Comparison of ENCODE assay signal across 21 cellular contexts in the genomic region with DNA sequence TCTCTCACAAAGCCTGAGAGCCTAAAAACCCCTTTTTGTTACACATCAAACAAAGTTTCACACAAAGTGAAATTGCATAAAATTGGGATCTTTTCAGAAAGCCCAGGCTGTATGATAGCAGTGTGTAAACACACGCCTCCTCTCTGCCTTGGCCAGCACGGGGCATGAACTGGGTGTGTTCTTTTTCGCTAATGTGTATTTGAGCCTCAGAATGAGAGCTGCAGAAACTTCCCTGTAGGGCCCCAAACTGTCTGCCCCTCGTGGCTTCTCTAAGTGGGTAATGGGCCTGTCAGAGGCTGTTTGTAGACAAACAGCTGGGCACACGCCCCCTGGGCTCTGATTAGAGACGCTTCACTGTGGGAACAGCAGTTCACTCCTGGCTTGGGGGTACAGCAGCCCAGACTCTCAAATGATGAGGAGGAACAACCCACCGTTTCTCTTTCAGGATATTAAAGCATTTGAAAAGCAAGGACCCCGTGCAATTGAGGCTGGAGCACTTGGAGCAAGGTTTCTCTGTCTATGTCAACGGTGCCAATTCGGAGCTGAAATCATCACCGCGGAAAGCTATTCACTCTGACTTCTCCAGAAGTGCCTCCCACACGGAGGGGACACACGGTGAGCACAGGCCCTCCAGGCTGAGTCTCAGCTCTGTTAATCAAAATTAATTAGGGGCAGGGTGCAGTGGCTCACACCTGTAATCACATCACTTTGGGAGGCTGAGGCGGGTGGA.
DNase-seq lines count a peak whose midpoint lies in the region; ATAC-seq and TF ChIP-seq lines count a peak whose summit lies in the region.
"Had no signal": no experiment of that assay in that cellular context is flagged by ENCODE, and none has a peak within 500 bp of the region (broad histone marks: within the 10 kb centered on the region; RNA-seq: fewer than 3 reads in every experiment).

No MANE protein-coding gene starts in this region.

- H3K27me3 ChIP-seq in DND-41 (ENCODE audit: insufficient read depth, low read length, poor library complexity), result no peaks in the 10 kb centered on the region
- no peaks in the 10 kb centered on the region for H3K27me3 ChIP-seq in endodermal cell (ENCODE audit: control insufficient read depth, insufficient read depth, low read length, poor library complexity, severe bottlenecking)
- no peaks in the 10 kb centered on the region for H3K27me3 ChIP-seq in mucosa of stomach (ENCODE audit: control insufficient read depth, insufficient read depth, low read length)
- no peaks in the 10 kb centered on the region for H3K27me3 ChIP-seq in GM23248 (replicated peaks; ENCODE audit: insufficient read depth)
- H3K27me3 ChIP-seq: SJSA1, spleen, tibial artery had no signal

- peak; percentile 56; the same call in 2 of the 3 replicates for ATAC-seq in DND-41 (ENCODE audit: insufficient read depth, low read depth)
- ATAC-seq in GM19463 (IDR thresholded peaks at IDR 0.05; ENCODE audit: unreplicated experiment), result no peak

- no peaks in the 10 kb centered on the region for H3K9me3 ChIP-seq in DND-41 (ENCODE audit: insufficient read depth, low read length, severe bottlenecking)
- no peaks in the 10 kb centered on the region for H3K9me3 ChIP-seq in endodermal cell (ENCODE audit: control insufficient read depth, low read length)
- H3K9me3 ChIP-seq in mucosa of stomach (ENCODE audit: control insufficient read depth, low read length), result no peaks in the 10 kb centered on the region
- H3K9me3 ChIP-seq in GM23248 (ENCODE audit: low read depth), result no peaks in the 10 kb centered on the region
- H3K9me3 ChIP-seq in OCI-LY7 (ENCODE audit: low read length), result no peaks in the 10 kb centered on the region
- H3K9me3 ChIP-seq: left ventricle myocardium inferior, SJSA1, spleen, tibial artery had no signal

- H3K27ac Mint-ChIP-seq in endodermal cell, result peak overlapping the region; percentile 13
- H3K27ac Mint-ChIP-seq: activated CD4-positive, alpha-beta T cell treated with anti-CD3 and anti-CD28 coated beads, Interleukin-2, amount 10 ng/mL, durations not matched to agents 24 days and 14 days had no signal

- H3K4me1 ChIP-seq in DND-41 (ENCODE audit: insufficient read depth, low read length) (peaks cover 22% of the 10 kb centered on the region), endodermal cell (ENCODE audit: control insufficient read depth, insufficient read depth, low read length) (peaks cover 9% of the 10 kb centered on the region), mucosa of stomach (ENCODE audit: control insufficient read depth, insufficient read depth, low read length) (peaks cover 41% of the 10 kb centered on the region), GM23248 (ENCODE audit: insufficient read depth) (0 out of 2 replicates have a peak, but pooled peaks cover 3% of the 10 kb centered on the region), OCI-LY7 (ENCODE audit: insufficient read depth, low read length, poor library complexity, severe bottlenecking) (no peaks in the 10 kb centered on the region)
- H3K4me1 ChIP-seq: parathyroid adenoma, spleen had no signal

- no peaks in the 10 kb centered on the region for H3K36me3 ChIP-seq in DND-41 (ENCODE audit: insufficient read depth, low read length)
- peaks cover 26% of the 10 kb centered on the region for H3K36me3 ChIP-seq in endodermal cell (ENCODE audit: control insufficient read depth, insufficient read depth, low read length)
- H3K36me3 ChIP-seq in mucosa of stomach (ENCODE audit: control insufficient read depth, insufficient read depth, low read length), result no peaks in the 10 kb centered on the region
- no peaks in the 10 kb centered on the region for H3K36me3 ChIP-seq in GM23248 (ENCODE audit: low read depth)
- H3K36me3 ChIP-seq in OCI-LY7 (ENCODE audit: insufficient read depth, low read length), result no peaks in the 10 kb centered on the region
- H3K36me3 ChIP-seq: SJSA1 had no signal

- no peaks in the 10 kb centered on the region for H3K27me3 Mint-ChIP-seq in endodermal cell (ENCODE audit: insufficient read depth)
- H3K27me3 Mint-ChIP-seq: activated CD4-positive, alpha-beta T cell treated with anti-CD3 and anti-CD28 coated beads, Interleukin-2, amount 10 ng/mL, durations not matched to agents 24 days and 14 days had no signal

- H3K4me2 ChIP-seq in DND-41 (ENCODE audit: insufficient read depth, low read length) (no peak overlapping the region), GM23248 (ENCODE audit: unreplicated experiment) (no peak overlapping the region), OCI-LY7 (ENCODE audit: low read length) (no peak overlapping the region)

- no peak overlapping the region for H3K9ac ChIP-seq in DND-41 (ENCODE audit: low read depth, low read length)
- H3K9ac ChIP-seq in endodermal cell (ENCODE audit: extremely low read depth, low read length, poor library complexity, severe bottlenecking), result no peak overlapping the region
- H3K9ac ChIP-seq in mucosa of stomach (ENCODE audit: low read length), result peak overlapping the region; percentile 56
- no peak overlapping the region for H3K9ac ChIP-seq in GM23248
- H3K9ac ChIP-seq: parathyroid adenoma had no signal

- intact Hi-C loops in OCI-LY7 (cut with micrococcal nuclease; ENCODE audit: unreplicated experiment), result loop anchor here (10.0 kb wide), 1 partner anchor 64 kb away; no protein-coding TSS in a partner anchor

- POLR2A ChIA-PET in HEK293T (lab: Yijun Ruan, JAX) (interaction anchor here (0.6 kb wide), 1 partner anchor 432 kb away, joined by 3 read pairs; no protein-coding TSS in a partner anchor), OCI-LY7 (lab: Charles Lee) (interaction anchor here (0.6 kb wide), 2 partner anchors 34 to 318 kb away, joined by 4 read pairs; no protein-coding TSS in a partner anchor)

- no TSS peak for BruUV-seq in OCI-LY7 (replicated peaks; lab: Mats Ljungman, UMichigan)

- H3F3A ChIP-seq in GM23248 (ENCODE audit: insufficient read depth), result no peaks in the 10 kb centered on the region

- in situ Hi-C loops in GM23248 (cut with MboI), result loop anchor here (25.0 kb wide), 1 partner anchor 434 kb away; the partner anchor contains the start of gene GSG1L

- CTCF ChIA-PET in HEK293T (lab: Yijun Ruan, JAX), result interaction anchor here (1.6 kb wide), 1 partner anchor 12 kb away, joined by 9 read pairs; no protein-coding TSS in a partner anchor
- CTCF ChIA-PET in OCI-LY7 (lab: Charles Lee; ENCODE audit: unreplicated experiment), result no interaction called here

- H3K79me2 ChIP-seq in DND-41 (ENCODE audit: insufficient read depth, low read length) (no peaks in the 10 kb centered on the region), GM23248 (ENCODE audit: insufficient read depth) (no peaks in the 10 kb centered on the region), OCI-LY7 (ENCODE audit: insufficient read depth, low read depth, low read length) (no peaks in the 10 kb centered on the region)
- H3K79me2 ChIP-seq: parathyroid adenoma had no signal

- WGBS in endodermal cell (ENCODE audit: insufficient coverage in 1 of 2, insufficient read length in 1 of 2), 2 experiments, result 81 to 88% methylated on average over 13 to 15 of the region's 15 CpGs
- WGBS in GM23248 (ENCODE audit: low coverage in 1 of 2, low lambda C conversion rate in 2 of 2, missing lambda C conversion rate in 2 of 2), 2 experiments, result 86 to 88% methylated on average over 15 of the region's 15 CpGs

- peaks cover 29% of the 10 kb centered on the region for H3K36me3 Mint-ChIP-seq in endodermal cell (ENCODE audit: low read depth)

- peaks cover 17% of the 10 kb centered on the region for H3K4me1 Mint-ChIP-seq in endodermal cell
- H3K4me1 Mint-ChIP-seq: activated CD4-positive, alpha-beta T cell treated with anti-CD3 and anti-CD28 coated beads, Interleukin-2, amount 10 ng/mL, durations not matched to agents 24 days and 14 days had no signal

- H4K20me1 ChIP-seq in DND-41 (ENCODE audit: insufficient read depth, low read length) (no peaks in the 10 kb centered on the region), GM23248 (ENCODE audit: insufficient read depth) (no peaks in the 10 kb centered on the region), OCI-LY7 (ENCODE audit: insufficient read depth, low read length) (no peaks in the 10 kb centered on the region)

- H2AFZ ChIP-seq in DND-41 (ENCODE audit: low read depth, low read length) (no peak overlapping the region), GM23248 (no peak overlapping the region), OCI-LY7 (ENCODE audit: low read length) (no peak overlapping the region)
- H2AFZ ChIP-seq: parathyroid adenoma had no signal

- DNase-seq in DND-41 (peak; percentile 17), NCI-H2081 (lab: John Stamatoyannopoulos, UW) (peak; percentile 45 to 57), endodermal cell (peak; percentile 55), GM23248 (no peak), HEK293T (ENCODE audit: extremely low spot score) (no peak), OCI-LY7 (ENCODE audit: low spot score) (no peak)
- DNase-seq: activated CD4-positive, alpha-beta T cell treated with anti-CD3 and anti-CD28 coated beads, Interleukin-2, amount 10 ng/mL, durations not matched to agents 24 days and 14 days; activated CD8-positive, alpha-beta memory T cell treated with anti-CD3 and anti-CD28 coated beads, Interleukin-2, amount 50 U/mL, for 48 hours; activated gamma-delta T cell treated with Interleukin-2 at 50 U/mL for 16 hours; AML-193; amniotic stem cell; cerebellar nuclear complex; KG1; left ventricle myocardium inferior; NCI-H1105; spleen; tibial artery had no signal

- H3K9me2 ChIP-seq in GM23248 (ENCODE audit: insufficient read depth), result no peaks in the 10 kb centered on the region
- no peaks in the 10 kb centered on the region for H3K9me2 ChIP-seq in OCI-LY7 (ENCODE audit: insufficient read depth, low read length)

- H3K9me3 Mint-ChIP-seq in endodermal cell, result no peaks in the 10 kb centered on the region
- H3K9me3 Mint-ChIP-seq: activated CD4-positive, alpha-beta T cell treated with anti-CD3 and anti-CD28 coated beads, Interleukin-2, amount 10 ng/mL, durations not matched to agents 24 days and 14 days had no signal

- H3K4me3 ChIP-seq in DND-41 (ENCODE audit: low read depth in 1 of 2, low read length in 2 of 2) (no peak overlapping the region), endodermal cell (ENCODE audit: low read length) (no peak overlapping the region), mucosa of stomach (ENCODE audit: low read length) (peak overlapping the region; percentile 38), GM23248 (no peak overlapping the region), OCI-LY7 (ENCODE audit: low read depth, low read length, poor library complexity, severe bottlenecking) (no peak overlapping the region)
- H3K4me3 ChIP-seq: left ventricle myocardium inferior, SJSA1, spleen, tibial artery had no signal

- peak overlapping the region; percentile 61 for H3K27ac ChIP-seq in DND-41 (ENCODE audit: low read length)
- H3K27ac ChIP-seq in endodermal cell (ENCODE audit: low read depth, low read length), result no peak overlapping the region
- no peak overlapping the region for H3K27ac ChIP-seq in GM23248
- no peak overlapping the region for H3K27ac ChIP-seq in OCI-LY7 (ENCODE audit: low read depth, low read length, poor library complexity, severe bottlenecking)
- H3K27ac ChIP-seq: left ventricle myocardium inferior, parathyroid adenoma, SJSA1, spleen, tibial artery had no signal

- TF ChIP-seq CTCF in DND-41 (IDR thresholded peaks at IDR 0.05; ENCODE audit: borderline replicate concordance, extremely low read depth, low read length, poor library complexity, severe bottlenecking) (no peak), endodermal cell (conservative IDR thresholded peaks at IDR 0.05) (no peak), OCI-LY7 (conservative IDR thresholded peaks at IDR 0.05; ENCODE audit: low read length) (no peak)

- H3K4me3 Mint-ChIP-seq in endodermal cell, result no peak overlapping the region
- H3K4me3 Mint-ChIP-seq: activated CD4-positive, alpha-beta T cell treated with anti-CD3 and anti-CD28 coated beads, Interleukin-2, amount 10 ng/mL, durations not matched to agents 24 days and 14 days had no signal

Comparison
In these comparisons a context has a peak if more than half of its experiments do, and no peak if none do; other contexts are left out.
1. DNase-seq: peak in DND-41 (single experiment), NCI-H2081 (2 of 2) and endodermal cell (single experiment); none in GM23248 (single experiment), HEK293T (single experiment) and OCI-LY7 (single experiment).